ENCODE assay signal across 1 cellular context in genomic region chr12:93838180-93838579, GRCh38.
TF ChIP-seq lines count a peak whose summit lies in the region.

No MANE protein-coding gene starts in this region.

TF ChIP-seq in IMR-90, 13 proteins besides CTCF, POLR2A, EP300 and RAD21:
- no peak for TF ChIP-seq MXI1 (IDR thresholded peaks at IDR 0.05; ENCODE audit: borderline replicate concordance, low read depth, low read length)
- TF ChIP-seq NFE2L2 (IDR thresholded peaks at IDR 0.05; ENCODE audit: low read depth, low read length), result no peak
- no peak for TF ChIP-seq CEBPB (IDR thresholded peaks at IDR 0.05; ENCODE audit: low read depth, low read length)
